In the genomic region with DNA sequence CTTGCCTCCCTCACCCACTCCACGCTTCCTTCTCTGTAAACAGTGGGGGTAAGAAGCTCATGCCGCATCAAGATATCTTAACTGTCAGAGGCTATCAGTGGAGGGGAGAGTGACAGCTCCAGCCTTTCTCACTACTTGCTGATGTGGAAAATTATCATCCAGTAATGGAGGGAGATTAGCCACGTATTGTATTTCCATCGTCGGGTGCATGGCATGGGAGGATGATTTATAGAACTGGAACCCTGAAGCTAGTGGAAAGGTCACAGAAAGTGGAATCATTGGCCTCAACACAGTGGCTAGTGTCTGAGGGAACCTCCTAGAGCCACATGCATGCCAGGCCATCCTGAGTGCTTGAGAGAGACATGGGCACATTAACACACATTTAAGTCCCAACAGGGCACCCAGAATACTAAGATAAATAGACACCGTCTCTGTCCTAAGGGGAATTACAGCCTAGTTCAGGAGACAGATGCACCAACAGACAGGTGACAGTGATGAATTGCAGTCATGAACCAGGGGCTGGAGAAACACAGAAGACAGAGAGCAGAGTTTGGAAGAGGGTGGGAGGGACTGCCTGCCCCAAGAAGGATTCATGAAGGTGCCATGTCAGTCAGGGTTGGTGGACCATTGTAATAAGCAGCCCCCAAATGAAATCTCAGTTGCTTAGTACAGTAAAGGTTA, we compare ENCODE assay signal across 15 cellular contexts.
A peak's percentile ranks its signal among the peaks of the same experiment; 100 is the strongest.
DNase-seq lines count a peak whose midpoint lies in the region; ATAC-seq, FAIRE-seq and TF ChIP-seq lines count a peak whose summit lies in the region.
"Had no signal": no experiment of that assay in that cellular context is flagged by ENCODE, and none has a peak within 500 bp of the region (broad histone marks: within the 10 kb centered on the region; RNA-seq: fewer than 3 reads in every experiment).

No MANE protein-coding gene starts in this region.

- no peak overlapping the region for H3K9ac ChIP-seq in neuronal stem cell (ENCODE audit: low read depth, low read length, poor library complexity)
- H3K9ac ChIP-seq: BLaER1 treated with 17β-estradiol and CSF1 and Interleukin-3, amounts not matched to agents 10 nM and 100 nM; GM23248 had no signal

- H2BK15ac ChIP-seq in neuronal stem cell (ENCODE audit: low read length), result no peak overlapping the region

- H2AFZ ChIP-seq in neuronal stem cell (ENCODE audit: low read length), result no peak overlapping the region
- H2AFZ ChIP-seq: GM23248 had no signal

- POLR2A ChIA-PET in HEK293T (lab: Yijun Ruan, JAX), result no interaction called here

- H3K4me3 ChIP-seq in neuronal stem cell (ENCODE audit: low read length in 2 of 2), result no peak overlapping the region
- H3K4me3 ChIP-seq: BLaER1 treated with 17β-estradiol and CSF1 and Interleukin-3, amounts not matched to agents 10 nM and 100 nM; GM23248 had no signal

- peaks cover 1 to 5% of the 10 kb centered on the region in 2 donors for H3K4me1 ChIP-seq in neuronal stem cell (ENCODE audit: control insufficient read depth in 2 of 2, insufficient read depth in 1 of 2, low read depth in 1 of 2, low read length in 2 of 2)

- H3K23ac ChIP-seq in neuronal stem cell (ENCODE audit: low read depth, low read length, poor library complexity), result peak overlapping the region; percentile 20

- peaks cover 2% of the 10 kb centered on the region for H3K79me1 ChIP-seq in neuronal stem cell (ENCODE audit: low read depth, low read length)

- H3K27me3 ChIP-seq in neuronal stem cell (ENCODE audit: control insufficient read depth in 3 of 3, insufficient read depth in 3 of 3, low read depth in 1 of 3, low read length in 3 of 3), result peaks cover 0 to 3% (median 0%) of the 10 kb centered on the region in 3 experiments
- H3K27me3 ChIP-seq: BLaER1 treated with 17β-estradiol and CSF1 and Interleukin-3, amounts not matched to agents 10 nM and 100 nM had no signal

- peak overlapping the region; percentile 56 for H2AK5ac ChIP-seq in neuronal stem cell (ENCODE audit: low read depth, low read length)

- H4K91ac ChIP-seq in neuronal stem cell (ENCODE audit: low read depth, low read length, poor library complexity), result no peak overlapping the region

- peak; percentile 88 for FAIRE-seq in urothelium cell line (lab: Jason Lieb, UNC)
- FAIRE-seq: H54 had no signal

- no peak for ATAC-seq in esophagus mucosa
- ATAC-seq: HCT116 had no signal

- H2BK5ac ChIP-seq in neuronal stem cell (ENCODE audit: low read length), result no peak overlapping the region

- no peak overlapping the region for H3K18ac ChIP-seq in neuronal stem cell (ENCODE audit: low read length)

- H2BK120ac ChIP-seq in neuronal stem cell (ENCODE audit: low read depth, low read length), result no peak overlapping the region

- CTCF ChIA-PET in HEK293T (lab: Yijun Ruan, JAX), result no interaction called here

- WGBS in neuronal stem cell (ENCODE audit: extremely low coverage in 2 of 2, insufficient read length in 2 of 2, insufficient replicate concordance in 1 of 2), 2 donors, result no CpG with 5 or more reads among the region's 6 CpGs

- DNase-seq in HEK293T (ENCODE audit: extremely low spot score), result no peak
- DNase-seq in left kidney (ENCODE audit: low read depth, low spot score), result peak; percentile 80
- DNase-seq in neuronal stem cell (ENCODE audit: low spot score), result no peak
- DNase-seq in urothelium cell line (ENCODE audit: low spot score), result no peak
- DNase-seq in HuH-7.5 (ENCODE audit: low spot score), result no peak
- no peak for DNase-seq in globus pallidus (ENCODE audit: low spot score)
- DNase-seq: ACHN; Calu3; CD4-positive, CD25-positive, alpha-beta regulatory T cell; DMS 273 treated with DMSO at 0.1 percent for 48 hours; GM23248 had no signal

- H2BK12ac ChIP-seq in neuronal stem cell (ENCODE audit: low read length), result no peak overlapping the region

- H3K36me3 ChIP-seq in neuronal stem cell (replicated peaks in 1 of 2; ENCODE audit: control insufficient read depth in 2 of 2, insufficient read depth in 2 of 2, low read length in 2 of 2), result no peaks in the 10 kb centered on the region
- H3K36me3 ChIP-seq: BLaER1 treated with 17β-estradiol and CSF1 and Interleukin-3, amounts not matched to agents 10 nM and 100 nM had no signal

- no peak overlapping the region for H3K4ac ChIP-seq in neuronal stem cell (ENCODE audit: low read length)

- no peak overlapping the region for H3K27ac ChIP-seq in neuronal stem cell (replicated peaks; ENCODE audit: low read length)
- H3K27ac ChIP-seq: BLaER1 treated with 17β-estradiol and CSF1 and Interleukin-3, amounts not matched to agents 10 nM and 100 nM; GM23248 had no signal

- no peak overlapping the region for H3K14ac ChIP-seq in neuronal stem cell (ENCODE audit: low read length)

- H3K9me3 ChIP-seq in neuronal stem cell (replicated peaks in 1 of 2; ENCODE audit: control insufficient read depth in 2 of 2, insufficient read depth in 1 of 2, low read depth in 1 of 2, low read length in 2 of 2), result peaks cover 0 to 9% of the 10 kb centered on the region in 2 donors

- H3K4me2 ChIP-seq in neuronal stem cell (ENCODE audit: insufficient read depth, low read length, poor library complexity, severe bottlenecking), result no peak overlapping the region
- H3K4me2 ChIP-seq: BLaER1 treated with 17β-estradiol and CSF1 and Interleukin-3, amounts not matched to agents 10 nM and 100 nM had no signal

- H4K8ac ChIP-seq in neuronal stem cell (ENCODE audit: low read depth, low read length), result no peak overlapping the region

TF ChIP-seq in HEK293T, 16 proteins besides CTCF, POLR2A, EP300 and RAD21:
- TF ChIP-seq, protein P1, sequence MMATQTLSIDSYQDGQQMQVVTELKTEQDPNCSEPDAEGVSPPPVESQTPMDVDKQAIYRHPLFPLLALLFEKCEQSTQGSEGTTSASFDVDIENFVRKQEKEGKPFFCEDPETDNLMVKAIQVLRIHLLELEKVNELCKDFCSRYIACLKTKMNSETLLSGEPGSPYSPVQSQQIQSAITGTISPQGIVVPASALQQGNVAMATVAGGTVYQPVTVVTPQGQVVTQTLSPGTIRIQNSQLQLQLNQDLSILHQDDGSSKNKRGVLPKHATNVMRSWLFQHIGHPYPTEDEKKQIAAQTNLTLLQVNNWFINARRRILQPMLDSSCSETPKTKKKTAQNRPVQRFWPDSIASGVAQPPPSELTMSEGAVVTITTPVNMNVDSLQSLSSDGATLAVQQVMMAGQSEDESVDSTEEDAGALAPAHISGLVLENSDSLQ (IDR thresholded peaks at IDR 0.05), result peak; percentile 92
- TF ChIP-seq FOXA1 (IDR thresholded peaks at IDR 0.05) (no peak), TARDBP (IDR thresholded peaks at IDR 0.05) (no peak), CTBP1 (IDR thresholded peaks at IDR 0.05; ENCODE audit: borderline replicate concordance) (peak; percentile 7; the same call in 1 of the 2 replicates), HDGF (IDR thresholded peaks at IDR 0.05; ENCODE audit: borderline replicate concordance) (no peak), LEF1 (IDR thresholded peaks at IDR 0.05; ENCODE audit: borderline replicate concordance) (no peak), SUZ12 (IDR thresholded peaks at IDR 0.05) (no peak), ARNT (IDR thresholded peaks at IDR 0.05) (no peak), ELF4 (IDR thresholded peaks at IDR 0.05) (no peak), L3MBTL2 (conservative IDR thresholded peaks at IDR 0.05) (no peak), SP1 (IDR thresholded peaks at IDR 0.05) (no peak), FOXM1 (IDR thresholded peaks at IDR 0.05; ENCODE audit: borderline replicate concordance) (no peak), NFRKB (IDR thresholded peaks at IDR 0.05) (no peak), ZNF384 (IDR thresholded peaks at IDR 0.05) (no peak), BHLHE40 (IDR thresholded peaks at IDR 0.05; ENCODE audit: borderline replicate concordance) (no peak), FOXK2 (IDR thresholded peaks at IDR 0.05) (no peak)
TF ChIP-seq in HEK293T: peak in this region for 2.
